ENCODE assay signal across 8 cellular contexts in genomic region chr9:116687074-116687761, GRCh38. TPM values are rescaled to one million over a fixed set of nuclear protein-coding genes. Genes with fewer than 3 reads are reported as not detected.
A peak's percentile ranks its signal among the peaks of the same experiment; 100 is the strongest.
DNase-seq lines count a peak whose midpoint lies in the region; ATAC-seq and TF ChIP-seq lines count a peak whose summit lies in the region.

Gene TRIM32 (plus strand): TSS chr9:116687305. CDS start chr9:116697743, 10,438 bp downstream.

- under 1% methylated on average over 54 of the region's 54 CpGs for WGBS in liver

- H3K9me3 ChIP-seq in BLaER1: peaks cover 17% of the 10 kb centered on the region; the same call in 1 of the 2 replicates
- H3K9me3 ChIP-seq in liver (ENCODE audit: control insufficient read depth in 4 of 4, low read length in 3 of 4): no peaks in the 10 kb centered on the region

- H3K36me3 ChIP-seq in BLaER1 (0 out of 2 replicates have a peak, but pooled peaks cover 6% of the 10 kb centered on the region), liver (ENCODE audit: control insufficient read depth in 4 of 4, insufficient read depth in 3 of 4, low read depth in 1 of 4, low read length in 3 of 4) (no peaks in the 10 kb centered on the region)

- DNase-seq in GM19240 (ENCODE audit: insufficient read length, low spot score) (peak; percentile 73), NCI-H69 (lab: John Stamatoyannopoulos, UW) (peak; percentile 98), dorsolateral prefrontal cortex (peak; percentile 80 to 94 (median 88))
- DNase-seq in activated CD4-positive, alpha-beta T cell treated with anti-CD3 and anti-CD28 coated beads, Interleukin-2, amount 50 U/mL, for 48 hours: peak; percentile 95 to 96
- peak; percentile 95 for DNase-seq in stimulated activated CD4-positive, alpha-beta T cell treated with anti-CD3 and anti-CD28 coated beads, Interleukin-4, amount 100 ng/mL, for 24 hours

- no peaks in the 10 kb centered on the region for H3K27me3 ChIP-seq in BLaER1
- no peaks in the 10 kb centered on the region for H3K27me3 ChIP-seq in dorsolateral prefrontal cortex
- no peaks in the 10 kb centered on the region for H3K27me3 ChIP-seq in liver (ENCODE audit: control insufficient read depth in 4 of 4, insufficient read depth in 4 of 4, low read length in 3 of 4)

- H3K27ac ChIP-seq in BLaER1: peak within 1 kb of the TSS; percentile 68
- H3K27ac ChIP-seq in dorsolateral prefrontal cortex: peak within 1 kb of the TSS in 44 of 59 donors; percentile 6 to 84 (median 64)
- peak within 1 kb of the TSS; percentile 52 to 59 for H3K27ac ChIP-seq in liver (ENCODE audit: low read depth in 1 of 2, low read length in 2 of 2)

- intact Hi-C loops in dorsolateral prefrontal cortex (cut with DNase I): no loop called here

- H3K4me3 ChIP-seq in BLaER1: peak within 1 kb of the TSS; percentile 76
- H3K4me3 ChIP-seq in dorsolateral prefrontal cortex: peak within 1 kb of the TSS; percentile 45 to 91 (median 75)
- peak within 1 kb of the TSS; percentile 76 to 94 (median 80) for H3K4me3 ChIP-seq in liver (ENCODE audit: low read depth in 1 of 3, low read length in 3 of 3)

- H3K4me2 ChIP-seq in BLaER1: peak within 1 kb of the TSS; percentile 93

- peak; percentile 98 for ATAC-seq in HG03442 (IDR thresholded peaks at IDR 0.05; ENCODE audit: unreplicated experiment)

- H4K20me1 ChIP-seq in BLaER1: peaks cover 44% of the 10 kb centered on the region

- TF ChIP-seq RAD21 in liver (IDR thresholded peaks at IDR 0.05): no peak

- H3K4me1 ChIP-seq in BLaER1 (peaks cover 43% of the 10 kb centered on the region), liver (ENCODE audit: control insufficient read depth in 4 of 4, insufficient read depth in 4 of 4, low read length in 3 of 4) (peaks cover 6 to 28% (median 20%) of the 10 kb centered on the region in 4 donors)

- H3K9ac ChIP-seq in BLaER1 (peak within 1 kb of the TSS; percentile 83), liver (ENCODE audit: low read depth in 1 of 2, low read length in 2 of 2) (peak within 1 kb of the TSS; percentile 56 to 71)

- TF ChIP-seq CTCF in dorsolateral prefrontal cortex (IDR thresholded peaks at IDR 0.05 in 54 of 56, conservative IDR thresholded peaks at IDR 0.05 in 2 of 56; ENCODE audit: low read depth in 1 of 56, partially characterized antibody in 56 of 56) (peak in 2 of 56 donors; percentile 15 to 22), liver (IDR thresholded peaks at IDR 0.05; ENCODE audit: low read depth, low read length, missing input control) (no peak)

TF ChIP-seq in liver, 16 proteins besides CTCF, POLR2A, EP300 and RAD21:
- TF ChIP-seq JUND (IDR thresholded peaks at IDR 0.05): no peak
- TF ChIP-seq TAF1 (conservative IDR thresholded peaks at IDR 0.05): no peak
- no peak for TF ChIP-seq EGR1 (IDR thresholded peaks at IDR 0.05; ENCODE audit: low read depth in 2 of 2)
- peak; percentile 35 for TF ChIP-seq YY1 (IDR thresholded peaks at IDR 0.05)
- peak; percentile 38 for TF ChIP-seq SP1 (IDR thresholded peaks at IDR 0.05)

RNA-seq across cellular contexts. Expression of gene TRIM32, which starts in this region (rescaled TPM):
- total RNA-seq in dorsolateral prefrontal cortex: 10 to 100 TPM; 11.2 to 39.5 (median 27.9) TPM
- 1 to 10 TPM; 3.4 to 5.9 TPM for total RNA-seq in liver
- polyA plus RNA-seq in liver: 1 to 10 TPM; 3.0 to 3.7 TPM

Comparison
In these comparisons a context has a peak if more than half of its experiments do, and no peak if none do; other contexts are left out.
1. Peak in every context shown above with its lines: DNase-seq, ATAC-seq, H3K4me3 ChIP-seq and H3K27ac ChIP-seq.